ENCODE assay signal across 17 cellular contexts in the genomic region with DNA sequence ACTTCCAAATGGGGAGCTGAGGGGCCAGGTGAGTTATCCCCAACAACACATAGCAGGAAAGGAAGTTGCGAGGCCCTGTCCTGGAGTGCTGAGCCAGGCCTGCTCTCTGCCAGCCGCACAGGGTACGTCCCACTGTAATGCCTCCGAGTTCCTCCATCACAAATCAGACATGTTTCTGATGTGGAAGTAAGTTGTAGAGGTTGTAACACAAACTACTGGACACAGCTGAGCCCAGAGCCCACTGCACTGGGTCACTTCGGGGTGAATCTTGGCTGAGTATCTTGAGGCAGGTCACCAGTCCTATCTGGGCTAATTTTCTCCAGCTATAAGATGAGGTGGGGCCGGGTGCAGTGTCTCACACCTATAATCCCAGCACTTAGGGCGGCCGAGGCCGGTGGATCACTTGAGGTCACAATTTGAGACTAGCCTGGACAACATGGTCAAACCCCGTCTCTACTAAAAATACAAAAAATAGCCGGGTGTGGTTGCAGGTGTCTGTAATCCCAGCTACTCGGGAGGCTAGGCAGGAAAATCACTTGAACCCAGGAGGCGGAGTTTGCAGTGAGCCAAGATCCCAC.
DNase-seq lines count a peak whose midpoint lies in the region; ATAC-seq, FAIRE-seq and TF ChIP-seq lines count a peak whose summit lies in the region.
"Had no signal": no experiment of that assay in that cellular context is flagged by ENCODE, and none has a peak within 500 bp of the region (broad histone marks: within the 10 kb centered on the region; RNA-seq: fewer than 3 reads in every experiment).

No MANE protein-coding gene starts in this region.

- intact Hi-C loops in body of pancreas (cut with DNase I), result no loop called here

- H3K4me1 ChIP-seq in smooth muscle cell (ENCODE audit: low read depth), result peaks cover 16% of the 10 kb centered on the region
- H3K4me1 ChIP-seq in body of pancreas, result peaks cover 6% of the 10 kb centered on the region
- H3K4me1 ChIP-seq: pancreas had no signal

- H3K27me3 ChIP-seq in AG04450 (ENCODE audit: control insufficient read depth, insufficient read depth, low read length), result no peaks in the 10 kb centered on the region
- no peaks in the 10 kb centered on the region for H3K27me3 ChIP-seq in WERI-Rb-1 (ENCODE audit: insufficient read depth, low read depth, severe bottlenecking)
- H3K27me3 ChIP-seq in smooth muscle cell (ENCODE audit: low read depth), result no peaks in the 10 kb centered on the region
- no peaks in the 10 kb centered on the region for H3K27me3 ChIP-seq in body of pancreas
- H3K27me3 ChIP-seq: pancreas had no signal

- no peak overlapping the region for H3K4me2 ChIP-seq in smooth muscle cell

- no peak for DNase-seq in AG04450 (ENCODE audit: low read depth, low spot score)
- DNase-seq in WERI-Rb-1, result peak; percentile 61
- peak; percentile 16 for DNase-seq in left lobe of liver (ENCODE audit: low spot score)
- DNase-seq in smooth muscle cell (lab: John Stamatoyannopoulos, UW; ENCODE audit: unreplicated experiment), result no peak
- DNase-seq in body of pancreas, result no peak
- DNase-seq in GM19239 (ENCODE audit: insufficient read length, low spot score), result no peak
- DNase-seq in HUDEP-2 (lab: John Stamatoyannopoulos, UW; ENCODE audit: unreplicated experiment in 76 of 76), result no peak
- DNase-seq: activated CD4-positive, alpha-beta T cell treated with anti-CD3 and anti-CD28 coated beads for 36 hours; activated naive CD4-positive, alpha-beta T cell treated with anti-CD3 and anti-CD28 coated beads, Interleukin-2, amount 50 U/mL, for 16 hours; Caco-2; DND-41; H7; natural killer cell; transverse colon had no signal

- no peaks in the 10 kb centered on the region for H3K36me3 ChIP-seq in WERI-Rb-1
- H3K36me3 ChIP-seq in smooth muscle cell (ENCODE audit: low read depth), result no peaks in the 10 kb centered on the region
- H3K36me3 ChIP-seq in body of pancreas (replicated peaks in 1 of 2; ENCODE audit: insufficient read depth in 1 of 2, low read depth in 2 of 2), result no peaks in the 10 kb centered on the region
- H3K36me3 ChIP-seq: pancreas, transverse colon had no signal

- H3K27ac ChIP-seq in AG04450 (ENCODE audit: low read depth, low read length), result peak overlapping the region; percentile 86
- H3K27ac ChIP-seq in WERI-Rb-1, result no peak overlapping the region
- H3K27ac ChIP-seq in smooth muscle cell (ENCODE audit: low read depth), result peak overlapping the region; percentile 83
- no peak overlapping the region for H3K27ac ChIP-seq in body of pancreas
- H3K27ac ChIP-seq: pancreas had no signal

- peaks cover 11% of the 10 kb centered on the region for H3F3A ChIP-seq in smooth muscle cell (ENCODE audit: low read depth)

- no peaks in the 10 kb centered on the region; the same call in 1 of the 2 replicates for H3K9me3 ChIP-seq in AG04450 (ENCODE audit: control insufficient read depth, insufficient read depth, low read length)
- H3K9me3 ChIP-seq in WERI-Rb-1 (ENCODE audit: severe bottlenecking), result no peaks in the 10 kb centered on the region
- H3K9me3 ChIP-seq in smooth muscle cell (replicated peaks; ENCODE audit: low read depth), result no peaks in the 10 kb centered on the region
- H3K9me3 ChIP-seq in body of pancreas, result no peaks in the 10 kb centered on the region
- H3K9me3 ChIP-seq: Caco-2, pancreas, transverse colon had no signal

- no peaks in the 10 kb centered on the region for H4K20me1 ChIP-seq in smooth muscle cell (ENCODE audit: low read depth)

- POLR2A ChIA-PET in AG04450 (lab: Yijun Ruan, JAX), result interaction anchor here (0.6 to 1.8 kb wide), 4 partner anchors 15 to 118 kb away, joined by 3 to 10 read pairs (median 4); no protein-coding TSS in a partner anchor

- no peak overlapping the region for H3K9ac ChIP-seq in smooth muscle cell (ENCODE audit: low read depth)

- FAIRE-seq in GM19239 (lab: Jason Lieb, UNC), result no peak
- FAIRE-seq: pancreas, RCC 7860 had no signal

- H3K4me3 ChIP-seq in AG04450 (ENCODE audit: low read depth, low read length) (no peak overlapping the region), WERI-Rb-1 (ENCODE audit: low read depth, low read length) (no peak overlapping the region), smooth muscle cell (no peak overlapping the region), body of pancreas (no peak overlapping the region)
- H3K4me3 ChIP-seq: pancreas, transverse colon had no signal

- 81% methylated on average over 13 of the region's 13 CpGs for WGBS in smooth muscle cell (ENCODE audit: low lambda C conversion rate)
- WGBS in body of pancreas, 2 donors, result 76 to 78% methylated on average over 13 of the region's 13 CpGs

- H3K79me2 ChIP-seq in smooth muscle cell (ENCODE audit: low read depth), result no peaks in the 10 kb centered on the region

- CTCF ChIA-PET in AG04450 (lab: Charles Lee), result interaction anchor here (1.1 to 2.0 kb wide), 3 partner anchors 13 to 1145 kb away, joined by 3 to 5 read pairs (median 4); no protein-coding TSS in a partner anchor

- H2AFZ ChIP-seq in smooth muscle cell (ENCODE audit: low read depth), result no peak overlapping the region

- no peak for TF ChIP-seq CTCF in AG04450 (IDR thresholded peaks at IDR 0.05; ENCODE audit: low read depth, low read length)
- TF ChIP-seq CTCF in WERI-Rb-1 (IDR thresholded peaks at IDR 0.05; ENCODE audit: low read depth, low read length), result no peak
- TF ChIP-seq CTCF in smooth muscle cell (IDR thresholded peaks at IDR 0.05; ENCODE audit: borderline replicate concordance, insufficient read depth, poor library complexity, severe bottlenecking), result no peak
- TF ChIP-seq CTCF in body of pancreas (IDR thresholded peaks at IDR 0.05), result no peak

- TF ChIP-seq POLR2A in body of pancreas (IDR thresholded peaks at IDR 0.05), result no peak

- no peak for ATAC-seq in left lobe of liver
- ATAC-seq in body of pancreas, result no peak
- ATAC-seq in GM19397 (IDR thresholded peaks at IDR 0.05; ENCODE audit: unreplicated experiment), result no peak
- ATAC-seq: activated CD4-positive, alpha-beta T cell treated with anti-CD3 and anti-CD28 coated beads for 36 hours; natural killer cell had no signal

Comparison
In these comparisons a context has a peak if more than half of its experiments do, and no peak if none do; other contexts are left out.
1. DNase-seq: peak in WERI-Rb-1 (single experiment) and left lobe of liver (single experiment); none in AG04450 (single experiment), smooth muscle cell (single experiment), body of pancreas (0 of 4), GM19239 (single experiment) and HUDEP-2 (0 of 76).
2. H3K27ac ChIP-seq: peak in AG04450 (single experiment) and smooth muscle cell (single experiment); none in WERI-Rb-1 (single experiment) and body of pancreas (0 of 4).